ENCODE assay signal across 8 cellular contexts in the genomic region with DNA sequence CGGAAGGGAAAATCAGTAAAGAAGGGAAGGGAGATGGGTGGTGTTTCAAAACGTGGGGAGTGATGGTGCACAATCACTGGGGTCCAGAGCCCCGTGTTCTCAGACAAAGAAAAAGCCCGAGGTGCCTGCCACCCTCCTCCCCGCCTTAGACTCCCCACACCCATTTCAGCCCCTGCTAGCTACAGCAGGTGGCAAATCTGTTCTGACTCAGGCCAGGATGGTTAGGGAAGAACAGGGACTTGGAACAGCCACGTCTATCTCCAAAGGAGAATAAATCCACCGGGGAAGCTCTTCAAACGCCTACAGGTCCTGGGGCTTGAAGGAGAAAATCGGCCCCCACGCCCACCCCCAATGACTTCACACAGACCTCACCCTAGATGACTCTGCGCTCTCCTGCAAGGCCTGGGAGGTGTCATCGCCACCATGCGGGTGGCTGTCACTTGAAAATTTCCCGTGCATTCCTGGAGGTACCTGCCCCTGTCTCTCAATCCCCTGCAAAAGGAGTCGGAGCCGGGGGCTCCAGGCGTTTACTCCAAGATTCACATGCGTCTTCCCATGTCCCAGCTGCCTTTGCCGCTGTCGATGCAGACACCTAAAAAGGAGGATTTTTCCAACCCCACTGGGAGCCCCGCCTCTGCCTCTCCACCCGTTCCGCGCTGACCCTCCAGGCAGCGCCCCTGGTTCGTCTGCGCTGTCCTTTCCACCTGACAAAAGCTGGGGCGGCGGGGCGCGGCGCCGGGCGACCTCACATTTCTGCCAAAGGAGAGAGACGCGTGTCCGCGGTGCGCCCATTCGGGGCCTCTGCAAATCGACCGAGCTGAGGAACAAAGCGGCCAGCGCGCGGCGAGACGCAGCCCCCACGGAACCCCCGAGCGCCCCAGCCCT. TPM values are rescaled to one million over a fixed set of nuclear protein-coding genes. Genes with fewer than 3 reads are reported as not detected.
A peak's percentile ranks its signal among the peaks of the same experiment; 100 is the strongest.
DNase-seq lines count a peak whose midpoint lies in the region; ATAC-seq lines count a peak whose summit lies in the region.

No MANE protein-coding gene starts in this region.

- ATAC-seq in GM21447 (IDR thresholded peaks at IDR 0.05; ENCODE audit: unreplicated experiment) (no peak), GM18873 (IDR thresholded peaks at IDR 0.05; ENCODE audit: low FRiP score, unreplicated experiment) (no peak)

- H3K27ac ChIP-seq in cingulate gyrus (ENCODE audit: low read depth, low read length) = peak overlapping the region; percentile 10

- DNase-seq in CD1c-positive myeloid dendritic cell (ENCODE audit: extremely low spot score) = peak; percentile 34
- DNase-seq in HuH-7.5 (ENCODE audit: low spot score) = peak; percentile 20
- peak; percentile 60 for DNase-seq in myocyte (ENCODE audit: low read depth)
- no peak for DNase-seq in NCI-H187 treated with DMSO at 0.1 percent for 48 hours (lab: John Stamatoyannopoulos, UW)
- DNase-seq in glomerular visceral epithelial cell (ENCODE audit: extremely low spot score) = no peak

RNA-seq across cellular contexts. Expression of a gene that starts 0.8 kb away (rescaled TPM):
- 67.8 and 90.1 TPM in 2 replicates for total RNA-seq in myocyte
- polyA plus RNA-seq in myocyte (2012) = 23.3 TPM

Comparison
In these comparisons a context has a peak if more than half of its experiments do, and no peak if none do; other contexts are left out.
1. DNase-seq: peak in CD1c-positive myeloid dendritic cell (single experiment), HuH-7.5 (single experiment) and myocyte (single experiment); none in NCI-H187 treated with DMSO at 0.1 percent for 48 hours (single experiment) and glomerular visceral epithelial cell (single experiment).